ENCODE assay signal across 32 cellular contexts in the genomic region with DNA sequence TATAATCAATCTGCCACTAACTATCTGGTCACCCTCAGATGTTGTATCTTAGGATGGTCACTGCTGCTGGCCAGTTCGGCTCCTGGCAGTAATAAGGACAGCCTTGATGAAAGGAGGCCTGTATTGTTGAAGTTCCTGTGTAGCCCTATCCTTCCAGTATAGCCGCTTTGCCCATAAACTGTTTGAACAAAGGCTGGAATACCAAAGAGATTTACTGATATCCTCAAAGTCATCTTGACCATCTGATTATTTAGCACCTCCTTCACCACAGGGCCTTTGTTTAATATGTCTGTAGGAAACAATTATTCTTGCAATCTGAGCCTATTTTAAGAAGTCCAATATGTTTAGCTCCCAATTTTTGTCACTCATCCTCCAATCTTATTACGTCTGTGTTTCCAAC.
"Had no signal": no experiment of that assay in that cellular context is flagged by ENCODE, and none has a peak within 500 bp of the region (broad histone marks: within the 10 kb centered on the region; RNA-seq: fewer than 3 reads in every experiment).

No MANE protein-coding gene starts in this region.

- DNase-seq: activated B cell treated with CpG ODN at 0.5 μM for 24 hours; activated CD4-positive, alpha-beta memory T cell treated with anti-CD3 and anti-CD28 coated beads for 36 hours; activated CD4-positive, alpha-beta T cell treated with anti-CD3 and anti-CD28 coated beads for 48 hours; activated CD4-positive, alpha-beta T cell treated with anti-CD3 and anti-CD28 coated beads, Interleukin-2, amount 50 U/mL, for 1 hour; activated CD8-positive, alpha-beta memory T cell treated with anti-CD3 and anti-CD28 coated beads, Interleukin-2, amount 10 ng/mL, durations not matched to agents 7 days and 5 days; activated CD8-positive, alpha-beta memory T cell treated with anti-CD3 and anti-CD28 coated beads, Interleukin-2, amount 50 U/mL, for 4 hours; activated CD8-positive, alpha-beta T cell treated with anti-CD3 and anti-CD28 coated beads, Interleukin-2, amount 10 ng/mL, durations not matched to agents 7 days and 5 days; activated gamma-delta T cell; activated naive CD4-positive, alpha-beta T cell; activated naive CD4-positive, alpha-beta T cell treated with anti-CD3 and anti-CD28 coated beads, Interleukin-2, amount 10 ng/mL, durations not matched to agents 7 days and 5 days; activated naive CD8-positive, alpha-beta T cell treated with anti-CD3 and anti-CD28 coated beads, Interleukin-2, amount 10 ng/mL, durations not matched to agents 7 days and 5 days; activated T-cell treated with anti-CD3 and anti-CD28 coated beads, Interleukin-2, amount 50 U/mL, for 1 hour; activated T-cell treated with anti-CD3 and anti-CD28 coated beads, Interleukin-2, amount 50 U/mL, for 72 hours; central memory CD4-positive, alpha-beta T cell; cerebellar nuclear complex; dorsolateral prefrontal cortex; effector memory CD4-positive, alpha-beta T cell; erythroblast; foreskin keratinocyte; gastrocnemius medialis; glutamatergic neuron; heart left ventricle; T-helper 17 cell; T1000; WERI-Rb-1 had no signal

- H3K9me3 ChIP-seq: ascending aorta, breast epithelium, esophagus muscularis mucosa, gastrocnemius medialis, heart left ventricle had no signal

- H3K4me1 ChIP-seq: breast epithelium, foreskin keratinocyte had no signal

- H3K27ac ChIP-seq: breast epithelium, cardiac muscle cell, coronary artery, dorsolateral prefrontal cortex, esophagus muscularis mucosa, foreskin keratinocyte, gastrocnemius medialis, heart left ventricle, WERI-Rb-1 had no signal

- H3K4me3 ChIP-seq: ascending aorta, breast epithelium, cardiac muscle cell, coronary artery, dorsolateral prefrontal cortex, esophagus muscularis mucosa, gastrocnemius medialis, heart left ventricle had no signal

- H3K36me3 ChIP-seq: breast epithelium, cardiac muscle cell, gastrocnemius medialis, WERI-Rb-1 had no signal

- ATAC-seq: activated CD4-positive, CD25-positive, alpha-beta regulatory T cell treated with anti-CD3 and anti-CD28 coated beads, Interleukin-2, amount 50 U/mL, for 24 hours; activated CD8-positive, alpha-beta memory T cell treated with anti-CD3 and anti-CD28 coated beads, Interleukin-2, amount 10 ng/mL, durations not matched to agents 7 days and 5 days; activated CD8-positive, alpha-beta T cell treated with anti-CD3 and anti-CD28 coated beads, Interleukin-2, amount 10 ng/mL, durations not matched to agents 7 days and 5 days; activated naive CD4-positive, alpha-beta T cell treated with anti-CD3 and anti-CD28 coated beads, Interleukin-2, amount 50 U/mL, for 72 hours; activated T-cell treated with anti-CD3 and anti-CD28 coated beads, Interleukin-2, amount 50 U/mL, for 72 hours; foreskin keratinocyte; gastrocnemius medialis; heart left ventricle; T-helper 17 cell had no signal

- H3K27me3 ChIP-seq: ascending aorta, breast epithelium, cardiac muscle cell, dorsolateral prefrontal cortex, esophagus muscularis mucosa, foreskin keratinocyte, gastrocnemius medialis, heart left ventricle had no signal
